Comparison of ENCODE assay signal across 8 cellular contexts in the genomic region with DNA sequence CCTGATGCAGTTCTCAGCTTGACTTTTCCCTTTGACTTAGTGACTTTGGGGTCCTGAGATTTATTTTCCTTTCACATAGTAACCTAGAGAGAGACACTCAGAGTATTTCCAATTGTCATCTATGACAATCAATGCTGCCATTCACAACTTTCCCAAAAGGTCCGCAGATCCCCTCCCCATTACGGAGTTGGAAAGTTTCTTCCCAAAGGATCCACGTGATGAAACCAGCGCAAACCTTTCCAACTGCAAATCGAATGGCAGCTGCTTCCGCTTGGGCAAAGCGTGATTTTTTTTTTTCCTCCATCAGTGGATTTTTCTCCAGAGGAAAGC. TPM values are rescaled to one million over a fixed set of nuclear protein-coding genes. Genes with fewer than 3 reads are reported as not detected.
DNase-seq lines count a peak whose midpoint lies in the region; ATAC-seq and TF ChIP-seq lines count a peak whose summit lies in the region.

No MANE protein-coding gene starts in this region.

- H3K9me2 ChIP-seq in MM.1S (replicated peaks; ENCODE audit: insufficient read depth, low read length) = no peaks in the 10 kb centered on the region

- peaks cover 4% of the 10 kb centered on the region for H3K4me1 ChIP-seq in MM.1S (ENCODE audit: low read length)
- H3K4me1 ChIP-seq in mesodermal cell (ENCODE audit: control insufficient read depth, insufficient read depth, low read length, poor library complexity, severe bottlenecking) = no peaks in the 10 kb centered on the region
- H3K4me1 ChIP-seq in aorta (ENCODE audit: control insufficient read depth in 1 of 2, insufficient read depth in 2 of 2, low read length in 2 of 2) = no peaks in the 10 kb centered on the region

- H3K27me3 ChIP-seq in MM.1S (replicated peaks; ENCODE audit: insufficient read depth, low read length) (no peaks in the 10 kb centered on the region), aorta (ENCODE audit: control insufficient read depth in 1 of 2, insufficient read depth in 2 of 2, low read length in 1 of 2) (no peaks in the 10 kb centered on the region)

- DNase-seq in GM12865 (ENCODE audit: low read depth) (no peak), MM.1S (no peak), chondrocyte (ENCODE audit: low spot score) (no peak), aorta (no peak), germinal center (ENCODE audit: low spot score) (no peak), NCI-H526 treated with DMSO at 0.1 percent for 48 hours (lab: John Stamatoyannopoulos, UW) (no peak), hepatic stellate cell (ENCODE audit: low spot score) (no peak)

- TF ChIP-seq CTCF in GM12865 (IDR thresholded peaks at IDR 0.05; ENCODE audit: insufficient read depth, low read depth, low read length, missing control alignments) = no peak
- no peak for TF ChIP-seq CTCF in MM.1S (IDR thresholded peaks at IDR 0.05; ENCODE audit: low read length)
- no peak for TF ChIP-seq CTCF in chondrocyte (IDR thresholded peaks at IDR 0.05)

- peaks cover 12% of the 10 kb centered on the region for H3K4me1 Mint-ChIP-seq in chondrocyte (ENCODE audit: low read depth)

- peak overlapping the region; percentile 82 for H3K4me3 Mint-ChIP-seq in chondrocyte (ENCODE audit: unreplicated experiment)

- WGBS in mesodermal cell (ENCODE audit: insufficient coverage in 2 of 2), 2 experiments = 0% methylated on average over 4 of the region's 7 CpGs
- WGBS in aorta, 2 donors = 1% methylated on average over 7 of the region's 7 CpGs

- intact Hi-C loops in aorta (cut with DNase I) = loop anchor here in 1 of 2 donors (10.0 kb wide), 1 partner anchor 49 kb away; no protein-coding TSS in a partner anchor

- peak overlapping the region; percentile 53 for H3K4me2 ChIP-seq in MM.1S (ENCODE audit: low read depth, low read length)

- H3K9me3 ChIP-seq in MM.1S (replicated peaks; ENCODE audit: insufficient read depth, low read length) = no peaks in the 10 kb centered on the region
- no peaks in the 10 kb centered on the region for H3K9me3 ChIP-seq in mesodermal cell (ENCODE audit: control insufficient read depth, low read length)
- H3K9me3 ChIP-seq in aorta (ENCODE audit: control insufficient read depth, low read length) = no peaks in the 10 kb centered on the region

- H3K4me3 ChIP-seq in GM12865 (ENCODE audit: low read depth, low read length) (peak overlapping the region; percentile 86), MM.1S (ENCODE audit: low read length) (peak overlapping the region; percentile 98), mesodermal cell (ENCODE audit: extremely low read depth, insufficient read depth, low read length, poor library complexity, severe bottlenecking) (peak overlapping the region; percentile 86), aorta (ENCODE audit: low read length in 2 of 2) (peak overlapping the region; percentile 67 to 85)

- no peaks in the 10 kb centered on the region for H3K79me2 ChIP-seq in MM.1S (ENCODE audit: low read length)

- H4K20me1 ChIP-seq in MM.1S (ENCODE audit: insufficient read depth, low read length) = no peaks in the 10 kb centered on the region

- no peaks in the 10 kb centered on the region for H3K27me3 Mint-ChIP-seq in chondrocyte (ENCODE audit: low read depth)

- no peaks in the 10 kb centered on the region for H3F3A ChIP-seq in MM.1S (ENCODE audit: insufficient read depth, low read length)

- no peaks in the 10 kb centered on the region for H3K36me3 ChIP-seq in MM.1S (replicated peaks; ENCODE audit: insufficient read depth, low read length)
- H3K36me3 ChIP-seq in mesodermal cell (ENCODE audit: control insufficient read depth, insufficient read depth, low read length) = no peaks in the 10 kb centered on the region
- no peaks in the 10 kb centered on the region for H3K36me3 ChIP-seq in aorta (ENCODE audit: control insufficient read depth in 1 of 2, insufficient read depth in 2 of 2, low read length in 1 of 2)

- peak overlapping the region; percentile 97; the same call in 1 of the 2 replicates for H3K9ac ChIP-seq in MM.1S (ENCODE audit: low read length)

- no peaks in the 10 kb centered on the region for H3K36me3 Mint-ChIP-seq in chondrocyte (ENCODE audit: low read depth)

- H2AFZ ChIP-seq in MM.1S (ENCODE audit: low read length) = peak overlapping the region; percentile 98

- no peaks in the 10 kb centered on the region for H3K9me3 Mint-ChIP-seq in chondrocyte (ENCODE audit: low read depth)

- peak; percentile 23 for ATAC-seq in aorta (ENCODE audit: low FRiP score)

- H3K27ac ChIP-seq in MM.1S (ENCODE audit: low read length) (peak overlapping the region; percentile 80; the same call in 1 of the 2 replicates), mesodermal cell (ENCODE audit: low read depth, low read length, severe bottlenecking) (peak overlapping the region; percentile 99), aorta (ENCODE audit: low read depth in 1 of 2, low read length in 2 of 2) (no peak overlapping the region)

- H3K27ac Mint-ChIP-seq in chondrocyte (ENCODE audit: unreplicated experiment) = peak overlapping the region; percentile 89

RNA-seq across cellular contexts. Expression of a gene that starts 0.5 kb away (rescaled TPM):
- total RNA-seq in chondrocyte (9.2 to 12.9 TPM (median 11.5 TPM) in 3 replicates), aorta (10 to 100 TPM; 11.0 to 14.8 TPM)
- polyA plus RNA-seq in mesodermal cell (2013, experiment 1 of 2) = 6.2 TPM
- 4.8 TPM for polyA plus RNA-seq in mesodermal cell (2013, experiment 2 of 2)
- polyA plus RNA-seq in aorta = 10 to 100 TPM in 1 of 2 donors, 1 to 10 TPM in 1; 5.4 to 21.2 TPM

RNA-seq across cellular contexts. Expression of a gene that starts 15.0 kb away (rescaled TPM):
- total RNA-seq in chondrocyte (71.9 to 76.4 TPM (median 72.1 TPM) in 3 replicates), aorta (10 to 100 TPM; 28.3 to 39.5 TPM)
- 35.8 TPM for polyA plus RNA-seq in mesodermal cell (2013, experiment 1 of 2)
- 28.8 TPM for polyA plus RNA-seq in mesodermal cell (2013, experiment 2 of 2)
- polyA plus RNA-seq in aorta = 1 to 10 TPM; 4.1 to 8.5 TPM

Comparison
In these comparisons a context has a peak if more than half of its experiments do, and no peak if none do; other contexts are left out.
1. H3K27ac ChIP-seq: peak in MM.1S (single experiment) and mesodermal cell (single experiment); none in aorta (0 of 2).
2. Peak in every context shown above with its lines, with median percentiles within 50 percentile points of each other: H3K4me3 ChIP-seq.